Comparison of ENCODE assay signal across 18 cellular contexts in genomic region chr2:176261136-176261535, GRCh38. TPM values are rescaled to one million over a fixed set of nuclear protein-coding genes. Genes with fewer than 3 reads are reported as not detected.
DNase-seq lines count a peak whose midpoint lies in the region; ATAC-seq, FAIRE-seq and TF ChIP-seq lines count a peak whose summit lies in the region.
"Had no signal": no experiment of that assay in that cellular context is flagged by ENCODE, and none has a peak within 500 bp of the region (broad histone marks: within the 10 kb centered on the region; RNA-seq: fewer than 3 reads in every experiment).

No MANE protein-coding gene starts in this region.

- no peak for FAIRE-seq in K562 (lab: Jason Lieb, UNC)
- FAIRE-seq: G401.6, GM12891, H54 had no signal

- H3K27ac ChIP-seq in SK-N-SH (ENCODE audit: low read depth in 2 of 2, low read length in 1 of 2) (no peak overlapping the region), K562 (ENCODE audit: extremely low read depth, low read depth, low read length) (no peak overlapping the region), smooth muscle cell (ENCODE audit: low read depth) (no peak overlapping the region)
- H3K27ac ChIP-seq: C4-2B, HL-60 had no signal

- intact Hi-C loops in K562 (cut with micrococcal nuclease) = no loop called here

- H3K9me3 ChIP-seq in SK-N-SH (no peaks in the 10 kb centered on the region), K562 (replicated peaks; ENCODE audit: control insufficient read depth, insufficient read depth, low read depth, low read length) (no peaks in the 10 kb centered on the region), smooth muscle cell (replicated peaks; ENCODE audit: low read depth) (no peaks in the 10 kb centered on the region)
- H3K9me3 ChIP-seq: BE2C had no signal

- H2AFZ ChIP-seq in SK-N-SH (ENCODE audit: low read depth) (0 out of 2 replicates have a peak overlapping the region, but pooled peaks have one; percentile 41), K562 (ENCODE audit: low read depth, low read length) (no peak overlapping the region), smooth muscle cell (ENCODE audit: low read depth) (peak overlapping the region; percentile 14)

- POLR2A ChIA-PET in SK-N-SH (lab: Yijun Ruan, JAX) (no interaction called here), K562 (lab: Yijun Ruan, JAX) (interaction anchor here (1.4 kb wide), 1 partner anchor 8 kb away, joined by 7 read pairs; the partner anchor contains the start of gene MTX2)

- ATAC-seq in SK-N-SH treated with all-trans-retinoic acid at 6 μM for 48 hours = no peak
- no peak for ATAC-seq in K562
- no peak for ATAC-seq in GM21825 (IDR thresholded peaks at IDR 0.05; ENCODE audit: unreplicated experiment)
- ATAC-seq: HCT116 had no signal

- TF ChIP-seq CTCF in SK-N-SH (IDR thresholded peaks at IDR 0.05) (no peak), K562 (IDR thresholded peaks at IDR 0.05 in 2 of 3, conservative IDR thresholded peaks at IDR 0.05 in 1 of 3; ENCODE audit: insufficient read depth in 2 of 3, low read depth in 1 of 3, low read length in 3 of 3) (no peak), smooth muscle cell (IDR thresholded peaks at IDR 0.05; ENCODE audit: borderline replicate concordance, insufficient read depth, poor library complexity, severe bottlenecking) (no peak)

- H3K9ac ChIP-seq in SK-N-SH (no peak overlapping the region), K562 (ENCODE audit: insufficient read depth in 1 of 2, low read depth in 2 of 2, low read length in 2 of 2) (no peak overlapping the region), smooth muscle cell (ENCODE audit: low read depth) (no peak overlapping the region)

- no peaks in the 10 kb centered on the region for H3K4me1 ChIP-seq in SK-N-SH (ENCODE audit: control insufficient read depth in 1 of 2, insufficient read depth in 2 of 2, low read depth in 1 of 2, low read length in 1 of 2)
- H3K4me1 ChIP-seq in K562 (replicated peaks in 1 of 2; ENCODE audit: control insufficient read depth in 2 of 2, insufficient read depth in 2 of 2, low read length in 2 of 2) = no peaks in the 10 kb centered on the region; a peak in 1 of 5 replicates
- no peaks in the 10 kb centered on the region for H3K4me1 ChIP-seq in smooth muscle cell (ENCODE audit: low read depth)
- H3K4me1 ChIP-seq: BE2C had no signal

- TF ChIP-seq EP300 in SK-N-SH (IDR thresholded peaks at IDR 0.05; ENCODE audit: borderline replicate concordance in 1 of 2, low read depth in 1 of 2, low read length in 1 of 2) = no peak
- TF ChIP-seq EP300 in K562 (IDR thresholded peaks at IDR 0.05; ENCODE audit: low read length) = no peak

- TF ChIP-seq POLR2A in K562 (conservative IDR thresholded peaks at IDR 0.05) = no peak

- H3K27me3 ChIP-seq in SK-N-SH (ENCODE audit: insufficient read depth) = no peaks in the 10 kb centered on the region
- H3K27me3 ChIP-seq in K562 (ENCODE audit: control insufficient read depth in 2 of 2, insufficient read depth in 2 of 2, low read length in 2 of 2) = peaks cover 0 to 8% of the 10 kb centered on the region in 2 experiments; a peak in 4 of 5 replicates
- H3K27me3 ChIP-seq in smooth muscle cell (ENCODE audit: low read depth) = peaks cover 7% of the 10 kb centered on the region
- H3K27me3 ChIP-seq: BE2C had no signal

- H3K9me2 ChIP-seq in SK-N-SH = no peaks in the 10 kb centered on the region

- no peak for DNase-seq in SK-N-SH
- peak; percentile 12 for DNase-seq in MV-4-11 (lab: John Stamatoyannopoulos, UW)
- no peak for DNase-seq in K562 (ENCODE audit: extremely low read depth in 1 of 4, low spot score in 3 of 4)
- no peak for DNase-seq in smooth muscle cell (lab: John Stamatoyannopoulos, UW; ENCODE audit: unreplicated experiment)
- no peak for DNase-seq in cortex of kidney (lab: John Stamatoyannopoulos, UW)
- no peak for DNase-seq in mesenteric fat pad (ENCODE audit: low spot score)
- DNase-seq: BE2C; CD4-positive, alpha-beta memory T cell; DMS79 treated with DMSO at 0.1 percent for 48 hours; EL had no signal

- no peaks in the 10 kb centered on the region for H3K9me1 ChIP-seq in K562 (ENCODE audit: control insufficient read depth, insufficient read depth, low read length)

- TF ChIP-seq RAD21 in SK-N-SH (IDR thresholded peaks at IDR 0.05; ENCODE audit: low read length) (no peak), K562 (CRISPR knock-in tag; conservative IDR thresholded peaks at IDR 0.05 in 1 of 2, IDR thresholded peaks at IDR 0.05 in 1 of 2) (no peak)

- H3K79me2 ChIP-seq in SK-N-SH (ENCODE audit: insufficient read depth) (no peaks in the 10 kb centered on the region), K562 (ENCODE audit: control insufficient read depth, insufficient read depth, low read length) (no peaks in the 10 kb centered on the region), smooth muscle cell (ENCODE audit: low read depth) (no peaks in the 10 kb centered on the region)

- in situ Hi-C loops in K562 (cut with MboI) = no loop called here

- H3F3A ChIP-seq in SK-N-SH (replicated peaks; ENCODE audit: insufficient read depth) (no peaks in the 10 kb centered on the region), smooth muscle cell (ENCODE audit: low read depth) (no peaks in the 10 kb centered on the region)

- H4K20me1 ChIP-seq in SK-N-SH (ENCODE audit: insufficient read depth) (no peaks in the 10 kb centered on the region), K562 (replicated peaks; ENCODE audit: control insufficient read depth, insufficient read depth, low read length) (no peaks in the 10 kb centered on the region), smooth muscle cell (ENCODE audit: low read depth) (no peaks in the 10 kb centered on the region)

- H3K4me2 ChIP-seq in SK-N-SH = no peak overlapping the region
- H3K4me2 ChIP-seq in K562 (ENCODE audit: insufficient read depth, low read length) = no peak overlapping the region
- H3K4me2 ChIP-seq in smooth muscle cell = no peak overlapping the region

- CTCF ChIA-PET in SK-N-SH (lab: Yijun Ruan, JAX) = interaction anchor here (0.7 to 1.3 kb wide), 4 partner anchors 121 to 391 kb away, joined by 3 read pairs; no protein-coding TSS in a partner anchor
- CTCF ChIA-PET in K562 (lab: Yijun Ruan, JAX; ENCODE audit: low intra/inter-chr PET ratio) = no interaction called here

- H3K4me3 ChIP-seq in SK-N-SH (ENCODE audit: low read depth in 2 of 2, low read length in 1 of 2) = no peak overlapping the region
- no peak overlapping the region for H3K4me3 ChIP-seq in K562
- no peak overlapping the region for H3K4me3 ChIP-seq in smooth muscle cell

- BruUV-seq in K562 (replicated peaks; lab: Mats Ljungman, UMichigan) = no TSS peak

- H3K36me3 ChIP-seq in SK-N-SH (replicated peaks in 1 of 2; ENCODE audit: control insufficient read depth in 1 of 2, insufficient read depth in 2 of 2, low read length in 1 of 2) = no peaks in the 10 kb centered on the region
- no peaks in the 10 kb centered on the region for H3K36me3 ChIP-seq in K562 (ENCODE audit: control insufficient read depth, insufficient read depth, low read length)
- no peaks in the 10 kb centered on the region for H3K36me3 ChIP-seq in smooth muscle cell (ENCODE audit: low read depth)
- H3K36me3 ChIP-seq: BE2C had no signal

TF ChIP-seq in SK-N-SH, 30 proteins besides CTCF, POLR2A, EP300 and RAD21 (continues in another document):
- TF ChIP-seq MXI1 (IDR thresholded peaks at IDR 0.05; ENCODE audit: low read depth, low read length) (no peak), YY1 (IDR thresholded peaks at IDR 0.05; ENCODE audit: low read depth) (no peak), SIN3A (IDR thresholded peaks at IDR 0.05; ENCODE audit: borderline replicate concordance, low read depth, low read length) (no peak), CHD2 (IDR thresholded peaks at IDR 0.05; ENCODE audit: low read length, partially characterized antibody) (no peak), GABPA (IDR thresholded peaks at IDR 0.05; ENCODE audit: low read depth) (no peak)

TF ChIP-seq in K562, 482 proteins besides CTCF, POLR2A, EP300 and RAD21:
- TF ChIP-seq IRF2 (CRISPR knock-in tag; IDR thresholded peaks at IDR 0.05) = no peak
- peak; percentile 28; the same call in 1 of the 2 replicates for TF ChIP-seq NFIC (IDR thresholded peaks at IDR 0.05)
TF ChIP-seq in K562: peak in this region for 1.

RNA-seq across cellular contexts. Expression of gene MTX2, which starts 8.1 kb away (rescaled TPM):
- polyA plus RNA-seq in SK-N-SH (2012; rRNA removed) = 44.4 and 61.9 TPM in 2 replicates
- polyA plus RNA-seq in SK-N-SH (2012; cell fraction: cytosol; rRNA removed) = 69.6 and 82.8 TPM in 2 replicates
- 21.1 and 45.0 TPM in 2 replicates for polyA plus RNA-seq in SK-N-SH (2012; cell fraction: nucleus; rRNA removed)
- total RNA-seq in K562 (2011; cell fraction: chromatin; rRNA removed; ENCODE audit: low replicate concordance) = 13.1 and 25.8 TPM in 2 replicates
- total RNA-seq in K562 (2011; cell fraction: nucleolus; rRNA removed) = 18.2 and 20.7 TPM in 2 replicates
- 22.4 and 22.6 TPM in 2 replicates for total RNA-seq in K562 (2011; cell fraction: nucleoplasm; rRNA removed)
- total RNA-seq in K562 (2014; rRNA removed) = 79.7 and 197 TPM in 2 replicates
- 88.4 and 99.1 TPM in 2 replicates for total RNA-seq in K562 (2014; rRNA removed; fragmentation: Illumina TruSeq; extraction: Trizol)
- 81.0 and 88.0 TPM in 2 replicates for total RNA-seq in K562 (2015; rRNA removed; fragmentation: Illumina TruSeq; extraction: Trizol)
- 70.2 and 70.4 TPM in 2 replicates for total RNA-seq in K562 (2021)
- 147 and 160 TPM in 2 replicates for polyA plus RNA-seq in K562 (2011; rRNA removed)
- 37.7 and 80.5 TPM in 2 replicates for polyA plus RNA-seq in K562 (2011; cell fraction: cytosol; rRNA removed)
- 30.9 and 63.2 TPM in 2 replicates for polyA plus RNA-seq in K562 (2011; cell fraction: nucleus; rRNA removed)
- polyA plus RNA-seq in K562 (2012) = 81.2 and 106 TPM in 2 replicates
- polyA plus RNA-seq in K562 (2014; fragmentation: Illumina TruSeq; extraction: Trizol) = 170 and 183 TPM in 2 replicates
- 10 to 100 TPM; 38.1 to 60.3 TPM for polyA plus RNA-seq in K562 (2014; fragmentation: Nextera tagmentation; extraction: Ambion mirVana)
- 128 and 146 TPM in 2 replicates for polyA plus RNA-seq in K562 (2014; rRNA removed)
- polyA minus RNA-seq in K562 (2011; rRNA and poly(A)+ RNA removed) = 70.9 and 88.0 TPM in 2 replicates
- polyA minus RNA-seq in K562 (2011; cell fraction: cytosol; rRNA and poly(A)+ RNA removed) = 22.1 and 25.0 TPM in 2 replicates
- polyA minus RNA-seq in K562 (2011; cell fraction: nucleus; rRNA and poly(A)+ RNA removed) = 16.6 and 31.0 TPM in 2 replicates
- total RNA-seq in smooth muscle cell = 27.7 and 36.2 TPM in 2 replicates
- 39.2 and 41.3 TPM in 2 replicates for polyA plus RNA-seq in smooth muscle cell
- total RNA-seq in mesenteric fat pad = 18.8 TPM

Comparison
In these comparisons a context has a peak if more than half of its experiments do, and no peak if none do; other contexts are left out.
1. Of the 27 proteins assayed by ChIP-seq in both K562 and SK-N-SH: peak only in K562: NFIC; only in SK-N-SH: none; in both: none; in neither: 26.